In genomic region chr4:109007976-109008375, GRCh38 we compare ENCODE assay signal across 22 cellular contexts.
A peak's percentile ranks its signal among the peaks of the same experiment; 100 is the strongest.
DNase-seq lines count a peak whose midpoint lies in the region; TF ChIP-seq lines count a peak whose summit lies in the region.
"Had no signal": no experiment of that assay in that cellular context is flagged by ENCODE, and none has a peak within 500 bp of the region (broad histone marks: within the 10 kb centered on the region; RNA-seq: fewer than 3 reads in every experiment).

No MANE protein-coding gene starts in this region.

- peak; percentile 1 for DNase-seq in DMS 273 (lab: John Stamatoyannopoulos, UW; ENCODE audit: unreplicated experiment)
- DNase-seq in DMS 273 treated with DMSO at 0.1 percent for 48 hours (lab: John Stamatoyannopoulos, UW) = no peak
- DNase-seq in endodermal cell = peak; percentile 85
- DNase-seq in iPS-NIHi7 (ENCODE audit: extremely low spot score) = peak; percentile 32
- DNase-seq in NCI-H446 (lab: John Stamatoyannopoulos, UW) = no peak
- DNase-seq in activated CD4-positive, alpha-beta T cell treated with anti-CD3 and anti-CD28 coated beads, Interleukin-2, amount 50 U/mL, for 4 hours = no peak
- no peak for DNase-seq in stimulated activated CD8-positive, alpha-beta memory T cell treated with anti-CD3 and anti-CD28 coated beads, Interleukin-4, amount 100 ng/mL, for 48 hours
- DNase-seq: BE2C; CD8-positive, alpha-beta memory T cell; DMS153; DND-41; Kasumi-1; MV-4-11; NCI-H1105; NCI-H1436 treated with DMSO at 0.1 percent for 48 hours; NCI-H187 treated with DMSO at 0.1 percent for 48 hours; NCI-H524 treated with DMSO at 0.1 percent for 48 hours; NCI-H774; PC-3 had no signal

- H3K9me3 Mint-ChIP-seq in endodermal cell = peaks cover 9% of the 10 kb centered on the region
- H3K9me3 Mint-ChIP-seq: CD8-positive, alpha-beta memory T cell had no signal

- H3K27ac Mint-ChIP-seq in endodermal cell = no peak overlapping the region
- H3K27ac Mint-ChIP-seq: CD14-positive monocyte; CD8-positive, alpha-beta memory T cell had no signal

- no peak overlapping the region for H3K27ac ChIP-seq in endodermal cell (ENCODE audit: low read depth, low read length)
- H3K27ac ChIP-seq: 22Rv1, SJSA1 had no signal

- H3K9me3 ChIP-seq in endodermal cell (ENCODE audit: control insufficient read depth, low read length) = peaks cover 4% of the 10 kb centered on the region
- H3K9me3 ChIP-seq: BE2C, SJSA1 had no signal

- WGBS in endodermal cell (ENCODE audit: insufficient coverage in 1 of 2, insufficient read length in 1 of 2), 2 experiments = 33 to 57% methylated on average over 1 to 2 of the region's 2 CpGs

- no peaks in the 10 kb centered on the region for H3K27me3 ChIP-seq in endodermal cell (ENCODE audit: control insufficient read depth, insufficient read depth, low read length, poor library complexity, severe bottlenecking)
- H3K27me3 ChIP-seq: BE2C, SJSA1 had no signal

- H3K4me3 ChIP-seq in endodermal cell (ENCODE audit: low read length) = no peak overlapping the region
- H3K4me3 ChIP-seq: SJSA1 had no signal

- no peaks in the 10 kb centered on the region for H3K36me3 ChIP-seq in endodermal cell (ENCODE audit: control insufficient read depth, insufficient read depth, low read length)
- H3K36me3 ChIP-seq: BE2C, SJSA1 had no signal

- no peak overlapping the region for H3K9ac ChIP-seq in endodermal cell (ENCODE audit: extremely low read depth, low read length, poor library complexity, severe bottlenecking)

- H3K4me3 Mint-ChIP-seq in endodermal cell = no peak overlapping the region
- H3K4me3 Mint-ChIP-seq: CD14-positive monocyte; CD8-positive, alpha-beta memory T cell had no signal

- no peaks in the 10 kb centered on the region for H3K4me1 ChIP-seq in endodermal cell (ENCODE audit: control insufficient read depth, insufficient read depth, low read length)
- H3K4me1 ChIP-seq: BE2C had no signal

- H3K4me1 Mint-ChIP-seq in endodermal cell = peaks cover 15% of the 10 kb centered on the region
- H3K4me1 Mint-ChIP-seq: CD14-positive monocyte; CD8-positive, alpha-beta memory T cell had no signal

- no peaks in the 10 kb centered on the region for H3K36me3 Mint-ChIP-seq in endodermal cell (ENCODE audit: low read depth)
- H3K36me3 Mint-ChIP-seq: CD14-positive monocyte; CD8-positive, alpha-beta memory T cell had no signal

- H3K27me3 Mint-ChIP-seq in endodermal cell (ENCODE audit: insufficient read depth) = no peaks in the 10 kb centered on the region

- TF ChIP-seq CTCF in endodermal cell (conservative IDR thresholded peaks at IDR 0.05) = no peak

Comparison
In these comparisons a context has a peak if more than half of its experiments do, and no peak if none do; other contexts are left out.
1. DNase-seq: peak in DMS 273 (single experiment), endodermal cell (single experiment) and iPS-NIHi7 (single experiment); none in DMS 273 treated with DMSO at 0.1 percent for 48 hours (single experiment), NCI-H446 (0 of 2), activated CD4-positive, alpha-beta T cell treated with anti-CD3 and anti-CD28 coated beads, Interleukin-2, amount 50 U/mL, for 4 hours (0 of 2) and stimulated activated CD8-positive, alpha-beta memory T cell treated with anti-CD3 and anti-CD28 coated beads, Interleukin-4, amount 100 ng/mL, for 48 hours (single experiment).